1 cellular context compared by ENCODE assay signal in the genomic region with DNA sequence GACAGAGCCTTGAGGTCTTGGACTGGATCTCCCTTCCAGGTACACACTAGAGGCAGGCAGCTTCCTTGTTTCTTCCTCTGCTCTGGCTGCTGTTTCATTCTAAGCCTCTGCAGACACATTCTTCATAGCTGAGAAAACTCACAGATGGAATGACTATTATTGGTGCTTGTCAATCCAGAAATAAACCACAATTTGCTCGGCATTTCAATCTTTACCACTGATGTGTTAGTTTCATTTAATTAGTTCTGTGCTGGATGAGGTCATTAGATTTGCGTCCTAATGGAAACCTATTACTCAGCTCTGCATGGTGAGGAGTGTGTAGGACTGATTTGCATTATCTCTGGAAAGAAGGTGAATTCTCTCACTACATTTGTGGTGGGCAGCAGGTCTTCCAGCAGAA.
TF ChIP-seq lines count a peak whose summit lies in the region.

No MANE protein-coding gene starts in this region.

TF ChIP-seq in GM12878, 131 proteins besides CTCF, POLR2A, EP300 and RAD21 (continued from another document):
- TF ChIP-seq, protein P1, sequence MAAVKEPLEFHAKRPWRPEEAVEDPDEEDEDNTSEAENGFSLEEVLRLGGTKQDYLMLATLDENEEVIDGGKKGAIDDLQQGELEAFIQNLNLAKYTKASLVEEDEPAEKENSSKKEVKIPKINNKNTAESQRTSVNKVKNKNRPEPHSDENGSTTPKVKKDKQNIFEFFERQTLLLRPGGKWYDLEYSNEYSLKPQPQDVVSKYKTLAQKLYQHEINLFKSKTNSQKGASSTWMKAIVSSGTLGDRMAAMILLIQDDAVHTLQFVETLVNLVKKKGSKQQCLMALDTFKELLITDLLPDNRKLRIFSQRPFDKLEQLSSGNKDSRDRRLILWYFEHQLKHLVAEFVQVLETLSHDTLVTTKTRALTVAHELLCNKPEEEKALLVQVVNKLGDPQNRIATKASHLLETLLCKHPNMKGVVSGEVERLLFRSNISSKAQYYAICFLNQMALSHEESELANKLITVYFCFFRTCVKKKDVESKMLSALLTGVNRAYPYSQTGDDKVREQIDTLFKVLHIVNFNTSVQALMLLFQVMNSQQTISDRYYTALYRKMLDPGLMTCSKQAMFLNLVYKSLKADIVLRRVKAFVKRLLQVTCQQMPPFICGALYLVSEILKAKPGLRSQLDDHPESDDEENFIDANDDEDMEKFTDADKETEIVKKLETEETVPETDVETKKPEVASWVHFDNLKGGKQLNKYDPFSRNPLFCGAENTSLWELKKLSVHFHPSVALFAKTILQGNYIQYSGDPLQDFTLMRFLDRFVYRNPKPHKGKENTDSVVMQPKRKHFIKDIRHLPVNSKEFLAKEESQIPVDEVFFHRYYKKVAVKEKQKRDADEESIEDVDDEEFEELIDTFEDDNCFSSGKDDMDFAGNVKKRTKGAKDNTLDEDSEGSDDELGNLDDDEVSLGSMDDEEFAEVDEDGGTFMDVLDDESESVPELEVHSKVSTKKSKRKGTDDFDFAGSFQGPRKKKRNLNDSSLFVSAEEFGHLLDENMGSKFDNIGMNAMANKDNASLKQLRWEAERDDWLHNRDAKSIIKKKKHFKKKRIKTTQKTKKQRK (IDR thresholded peaks at IDR 0.05; ENCODE audit: low read depth, low read length), result no peak
- TF ChIP-seq SMAD1 (IDR thresholded peaks at IDR 0.05; ENCODE audit: low read depth, partially characterized antibody), result no peak
- TF ChIP-seq CHD1 (IDR thresholded peaks at IDR 0.05; ENCODE audit: low read depth, low read length), result no peak
- TF ChIP-seq, protein P2, sequence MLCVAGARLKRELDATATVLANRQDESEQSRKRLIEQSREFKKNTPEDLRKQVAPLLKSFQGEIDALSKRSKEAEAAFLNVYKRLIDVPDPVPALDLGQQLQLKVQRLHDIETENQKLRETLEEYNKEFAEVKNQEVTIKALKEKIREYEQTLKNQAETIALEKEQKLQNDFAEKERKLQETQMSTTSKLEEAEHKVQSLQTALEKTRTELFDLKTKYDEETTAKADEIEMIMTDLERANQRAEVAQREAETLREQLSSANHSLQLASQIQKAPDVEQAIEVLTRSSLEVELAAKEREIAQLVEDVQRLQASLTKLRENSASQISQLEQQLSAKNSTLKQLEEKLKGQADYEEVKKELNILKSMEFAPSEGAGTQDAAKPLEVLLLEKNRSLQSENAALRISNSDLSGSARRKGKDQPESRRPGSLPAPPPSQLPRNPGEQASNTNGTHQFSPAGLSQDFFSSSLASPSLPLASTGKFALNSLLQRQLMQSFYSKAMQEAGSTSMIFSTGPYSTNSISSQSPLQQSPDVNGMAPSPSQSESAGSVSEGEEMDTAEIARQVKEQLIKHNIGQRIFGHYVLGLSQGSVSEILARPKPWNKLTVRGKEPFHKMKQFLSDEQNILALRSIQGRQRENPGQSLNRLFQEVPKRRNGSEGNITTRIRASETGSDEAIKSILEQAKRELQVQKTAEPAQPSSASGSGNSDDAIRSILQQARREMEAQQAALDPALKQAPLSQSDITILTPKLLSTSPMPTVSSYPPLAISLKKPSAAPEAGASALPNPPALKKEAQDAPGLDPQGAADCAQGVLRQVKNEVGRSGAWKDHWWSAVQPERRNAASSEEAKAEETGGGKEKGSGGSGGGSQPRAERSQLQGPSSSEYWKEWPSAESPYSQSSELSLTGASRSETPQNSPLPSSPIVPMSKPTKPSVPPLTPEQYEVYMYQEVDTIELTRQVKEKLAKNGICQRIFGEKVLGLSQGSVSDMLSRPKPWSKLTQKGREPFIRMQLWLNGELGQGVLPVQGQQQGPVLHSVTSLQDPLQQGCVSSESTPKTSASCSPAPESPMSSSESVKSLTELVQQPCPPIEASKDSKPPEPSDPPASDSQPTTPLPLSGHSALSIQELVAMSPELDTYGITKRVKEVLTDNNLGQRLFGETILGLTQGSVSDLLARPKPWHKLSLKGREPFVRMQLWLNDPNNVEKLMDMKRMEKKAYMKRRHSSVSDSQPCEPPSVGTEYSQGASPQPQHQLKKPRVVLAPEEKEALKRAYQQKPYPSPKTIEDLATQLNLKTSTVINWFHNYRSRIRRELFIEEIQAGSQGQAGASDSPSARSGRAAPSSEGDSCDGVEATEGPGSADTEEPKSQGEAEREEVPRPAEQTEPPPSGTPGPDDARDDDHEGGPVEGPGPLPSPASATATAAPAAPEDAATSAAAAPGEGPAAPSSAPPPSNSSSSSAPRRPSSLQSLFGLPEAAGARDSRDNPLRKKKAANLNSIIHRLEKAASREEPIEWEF (IDR thresholded peaks at IDR 0.05; ENCODE audit: insufficient replicate concordance, low read depth, low read length), result no peak
- TF ChIP-seq SUPT20H (IDR thresholded peaks at IDR 0.05; ENCODE audit: borderline replicate concordance, control insufficient read depth, low read depth, low read length), result no peak
- TF ChIP-seq TAF1 (IDR thresholded peaks at IDR 0.05; ENCODE audit: borderline replicate concordance, low read depth, low read length), result no peak
- no peak for TF ChIP-seq CHD2 (IDR thresholded peaks at IDR 0.05; ENCODE audit: borderline replicate concordance, low read depth, low read length)
- TF ChIP-seq, protein P3, sequence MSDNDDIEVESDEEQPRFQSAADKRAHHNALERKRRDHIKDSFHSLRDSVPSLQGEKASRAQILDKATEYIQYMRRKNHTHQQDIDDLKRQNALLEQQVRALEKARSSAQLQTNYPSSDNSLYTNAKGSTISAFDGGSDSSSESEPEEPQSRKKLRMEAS (IDR thresholded peaks at IDR 0.05; ENCODE audit: low read depth, low read length), result no peak
- TF ChIP-seq MXI1 (IDR thresholded peaks at IDR 0.05; ENCODE audit: low read depth, low read length), result no peak
- TF ChIP-seq ETV6 (conservative IDR thresholded peaks at IDR 0.05 in 1 of 2, IDR thresholded peaks at IDR 0.05 in 1 of 2; ENCODE audit: borderline replicate concordance in 1 of 2, low read depth in 1 of 2), result no peak
- TF ChIP-seq BMI1 (IDR thresholded peaks at IDR 0.05; ENCODE audit: borderline replicate concordance), result no peak
- no peak for TF ChIP-seq YY1 (IDR thresholded peaks at IDR 0.05; ENCODE audit: low read depth, low read length)
- TF ChIP-seq BCL11A (IDR thresholded peaks at IDR 0.05; ENCODE audit: low read depth, low read length), result 0 out of 2 replicates have a peak, but pooled peaks have one; percentile 39
- no peak for TF ChIP-seq ASH2L (IDR thresholded peaks at IDR 0.05; ENCODE audit: borderline replicate concordance, low read depth)
- TF ChIP-seq RBBP5 (conservative IDR thresholded peaks at IDR 0.05), result no peak
- no peak for TF ChIP-seq ZNF622 (IDR thresholded peaks at IDR 0.05)
- no peak for TF ChIP-seq ESRRA (IDR thresholded peaks at IDR 0.05; ENCODE audit: low read length)
- TF ChIP-seq MTA2 (IDR thresholded peaks at IDR 0.05; ENCODE audit: low read depth), result peak; percentile 77
- TF ChIP-seq, protein P4, sequence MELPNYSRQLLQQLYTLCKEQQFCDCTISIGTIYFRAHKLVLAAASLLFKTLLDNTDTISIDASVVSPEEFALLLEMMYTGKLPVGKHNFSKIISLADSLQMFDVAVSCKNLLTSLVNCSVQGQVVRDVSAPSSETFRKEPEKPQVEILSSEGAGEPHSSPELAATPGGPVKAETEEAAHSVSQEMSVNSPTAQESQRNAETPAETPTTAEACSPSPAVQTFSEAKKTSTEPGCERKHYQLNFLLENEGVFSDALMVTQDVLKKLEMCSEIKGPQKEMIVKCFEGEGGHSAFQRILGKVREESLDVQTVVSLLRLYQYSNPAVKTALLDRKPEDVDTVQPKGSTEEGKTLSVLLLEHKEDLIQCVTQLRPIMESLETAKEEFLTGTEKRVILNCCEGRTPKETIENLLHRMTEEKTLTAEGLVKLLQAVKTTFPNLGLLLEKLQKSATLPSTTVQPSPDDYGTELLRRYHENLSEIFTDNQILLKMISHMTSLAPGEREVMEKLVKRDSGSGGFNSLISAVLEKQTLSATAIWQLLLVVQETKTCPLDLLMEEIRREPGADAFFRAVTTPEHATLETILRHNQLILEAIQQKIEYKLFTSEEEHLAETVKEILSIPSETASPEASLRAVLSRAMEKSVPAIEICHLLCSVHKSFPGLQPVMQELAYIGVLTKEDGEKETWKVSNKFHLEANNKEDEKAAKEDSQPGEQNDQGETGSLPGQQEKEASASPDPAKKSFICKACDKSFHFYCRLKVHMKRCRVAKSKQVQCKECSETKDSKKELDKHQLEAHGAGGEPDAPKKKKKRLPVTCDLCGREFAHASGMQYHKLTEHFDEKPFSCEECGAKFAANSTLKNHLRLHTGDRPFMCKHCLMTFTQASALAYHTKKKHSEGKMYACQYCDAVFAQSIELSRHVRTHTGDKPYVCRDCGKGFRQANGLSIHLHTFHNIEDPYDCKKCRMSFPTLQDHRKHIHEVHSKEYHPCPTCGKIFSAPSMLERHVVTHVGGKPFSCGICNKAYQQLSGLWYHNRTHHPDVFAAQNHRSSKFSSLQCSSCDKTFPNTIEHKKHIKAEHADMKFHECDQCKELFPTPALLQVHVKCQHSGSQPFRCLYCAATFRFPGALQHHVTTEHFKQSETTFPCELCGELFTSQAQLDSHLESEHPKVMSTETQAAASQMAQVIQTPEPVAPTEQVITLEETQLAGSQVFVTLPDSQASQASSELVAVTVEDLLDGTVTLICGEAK (IDR thresholded peaks at IDR 0.05; ENCODE audit: borderline replicate concordance), result no peak
- TF ChIP-seq ATF7 (IDR thresholded peaks at IDR 0.05; ENCODE audit: low read depth), result peak; percentile 73
- TF ChIP-seq MYC (IDR thresholded peaks at IDR 0.05; ENCODE audit: insufficient read depth, insufficient read length, insufficient replicate concordance, low read length, severe bottlenecking), result no peak
- TF ChIP-seq, protein P5, sequence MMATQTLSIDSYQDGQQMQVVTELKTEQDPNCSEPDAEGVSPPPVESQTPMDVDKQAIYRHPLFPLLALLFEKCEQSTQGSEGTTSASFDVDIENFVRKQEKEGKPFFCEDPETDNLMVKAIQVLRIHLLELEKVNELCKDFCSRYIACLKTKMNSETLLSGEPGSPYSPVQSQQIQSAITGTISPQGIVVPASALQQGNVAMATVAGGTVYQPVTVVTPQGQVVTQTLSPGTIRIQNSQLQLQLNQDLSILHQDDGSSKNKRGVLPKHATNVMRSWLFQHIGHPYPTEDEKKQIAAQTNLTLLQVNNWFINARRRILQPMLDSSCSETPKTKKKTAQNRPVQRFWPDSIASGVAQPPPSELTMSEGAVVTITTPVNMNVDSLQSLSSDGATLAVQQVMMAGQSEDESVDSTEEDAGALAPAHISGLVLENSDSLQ (IDR thresholded peaks at IDR 0.05), result peak; percentile 57; the same call in 1 of the 2 replicates
- no peak for TF ChIP-seq ZNF384 (IDR thresholded peaks at IDR 0.05; ENCODE audit: borderline replicate concordance, low read depth, low read length)
- no peak for TF ChIP-seq KLF5 (IDR thresholded peaks at IDR 0.05; ENCODE audit: partially characterized antibody)
- TF ChIP-seq FOXM1 (IDR thresholded peaks at IDR 0.05; ENCODE audit: low read depth, low read length), result no peak
- TF ChIP-seq FOS (IDR thresholded peaks at IDR 0.05; ENCODE audit: borderline replicate concordance, extremely low read depth, insufficient read length), result no peak
- TF ChIP-seq, protein P6, sequence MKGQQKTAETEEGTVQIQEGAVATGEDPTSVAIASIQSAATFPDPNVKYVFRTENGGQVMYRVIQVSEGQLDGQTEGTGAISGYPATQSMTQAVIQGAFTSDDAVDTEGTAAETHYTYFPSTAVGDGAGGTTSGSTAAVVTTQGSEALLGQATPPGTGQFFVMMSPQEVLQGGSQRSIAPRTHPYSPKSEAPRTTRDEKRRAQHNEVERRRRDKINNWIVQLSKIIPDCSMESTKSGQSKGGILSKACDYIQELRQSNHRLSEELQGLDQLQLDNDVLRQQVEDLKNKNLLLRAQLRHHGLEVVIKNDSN (IDR thresholded peaks at IDR 0.05; ENCODE audit: borderline replicate concordance, extremely low read length, insufficient read depth, low read depth, low read length), result no peak
- TF ChIP-seq, protein P7, sequence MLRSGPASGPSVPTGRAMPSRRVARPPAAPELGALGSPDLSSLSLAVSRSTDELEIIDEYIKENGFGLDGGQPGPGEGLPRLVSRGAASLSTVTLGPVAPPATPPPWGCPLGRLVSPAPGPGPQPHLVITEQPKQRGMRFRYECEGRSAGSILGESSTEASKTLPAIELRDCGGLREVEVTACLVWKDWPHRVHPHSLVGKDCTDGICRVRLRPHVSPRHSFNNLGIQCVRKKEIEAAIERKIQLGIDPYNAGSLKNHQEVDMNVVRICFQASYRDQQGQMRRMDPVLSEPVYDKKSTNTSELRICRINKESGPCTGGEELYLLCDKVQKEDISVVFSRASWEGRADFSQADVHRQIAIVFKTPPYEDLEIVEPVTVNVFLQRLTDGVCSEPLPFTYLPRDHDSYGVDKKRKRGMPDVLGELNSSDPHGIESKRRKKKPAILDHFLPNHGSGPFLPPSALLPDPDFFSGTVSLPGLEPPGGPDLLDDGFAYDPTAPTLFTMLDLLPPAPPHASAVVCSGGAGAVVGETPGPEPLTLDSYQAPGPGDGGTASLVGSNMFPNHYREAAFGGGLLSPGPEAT (IDR thresholded peaks at IDR 0.05; ENCODE audit: low read depth), result no peak
- TF ChIP-seq RCOR1 (conservative IDR thresholded peaks at IDR 0.05; ENCODE audit: low read depth, low read length), result no peak
- TF ChIP-seq NFIC (IDR thresholded peaks at IDR 0.05; ENCODE audit: low read depth, low read length), result 0 out of 2 replicates have a peak, but pooled peaks have one; percentile 14
- no peak for TF ChIP-seq SRF (IDR thresholded peaks at IDR 0.05; ENCODE audit: low read depth in 2 of 2, low read length in 2 of 2)
- TF ChIP-seq SMARCA5 (IDR thresholded peaks at IDR 0.05), result no peak
- no peak for TF ChIP-seq SREBF1 (IDR thresholded peaks at IDR 0.05; ENCODE audit: low read length)
- TF ChIP-seq KDM1A (IDR thresholded peaks at IDR 0.05; ENCODE audit: borderline replicate concordance), result no peak
- TF ChIP-seq SIN3A (IDR thresholded peaks at IDR 0.05; ENCODE audit: low read depth, low read length), result no peak
- peak; percentile 55; the same call in 1 of the 2 replicates for TF ChIP-seq IKZF1 (conservative IDR thresholded peaks at IDR 0.05)
- no peak for TF ChIP-seq NFXL1 (IDR thresholded peaks at IDR 0.05; ENCODE audit: borderline replicate concordance)
- TF ChIP-seq SUZ12 (IDR thresholded peaks at IDR 0.05; ENCODE audit: unreplicated experiment), result no peak
- TF ChIP-seq POLR2AphosphoS2 (IDR thresholded peaks at IDR 0.05; ENCODE audit: low read depth, low read length), result no peak
- peak; percentile 52 to 55; a peak in 1 of 4 replicates for TF ChIP-seq IKZF2 (IDR thresholded peaks at IDR 0.05)
- no peak for TF ChIP-seq IRF4 (IDR thresholded peaks at IDR 0.05; ENCODE audit: low read depth, low read length)
- TF ChIP-seq, protein P8, sequence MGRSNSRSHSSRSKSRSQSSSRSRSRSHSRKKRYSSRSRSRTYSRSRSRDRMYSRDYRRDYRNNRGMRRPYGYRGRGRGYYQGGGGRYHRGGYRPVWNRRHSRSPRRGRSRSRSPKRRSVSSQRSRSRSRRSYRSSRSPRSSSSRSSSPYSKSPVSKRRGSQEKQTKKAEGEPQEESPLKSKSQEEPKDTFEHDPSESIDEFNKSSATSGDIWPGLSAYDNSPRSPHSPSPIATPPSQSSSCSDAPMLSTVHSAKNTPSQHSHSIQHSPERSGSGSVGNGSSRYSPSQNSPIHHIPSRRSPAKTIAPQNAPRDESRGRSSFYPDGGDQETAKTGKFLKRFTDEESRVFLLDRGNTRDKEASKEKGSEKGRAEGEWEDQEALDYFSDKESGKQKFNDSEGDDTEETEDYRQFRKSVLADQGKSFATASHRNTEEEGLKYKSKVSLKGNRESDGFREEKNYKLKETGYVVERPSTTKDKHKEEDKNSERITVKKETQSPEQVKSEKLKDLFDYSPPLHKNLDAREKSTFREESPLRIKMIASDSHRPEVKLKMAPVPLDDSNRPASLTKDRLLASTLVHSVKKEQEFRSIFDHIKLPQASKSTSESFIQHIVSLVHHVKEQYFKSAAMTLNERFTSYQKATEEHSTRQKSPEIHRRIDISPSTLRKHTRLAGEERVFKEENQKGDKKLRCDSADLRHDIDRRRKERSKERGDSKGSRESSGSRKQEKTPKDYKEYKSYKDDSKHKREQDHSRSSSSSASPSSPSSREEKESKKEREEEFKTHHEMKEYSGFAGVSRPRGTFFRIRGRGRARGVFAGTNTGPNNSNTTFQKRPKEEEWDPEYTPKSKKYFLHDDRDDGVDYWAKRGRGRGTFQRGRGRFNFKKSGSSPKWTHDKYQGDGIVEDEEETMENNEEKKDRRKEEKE (IDR thresholded peaks at IDR 0.05), result no peak
